32 cellular contexts compared by ENCODE assay signal in the genomic region with DNA sequence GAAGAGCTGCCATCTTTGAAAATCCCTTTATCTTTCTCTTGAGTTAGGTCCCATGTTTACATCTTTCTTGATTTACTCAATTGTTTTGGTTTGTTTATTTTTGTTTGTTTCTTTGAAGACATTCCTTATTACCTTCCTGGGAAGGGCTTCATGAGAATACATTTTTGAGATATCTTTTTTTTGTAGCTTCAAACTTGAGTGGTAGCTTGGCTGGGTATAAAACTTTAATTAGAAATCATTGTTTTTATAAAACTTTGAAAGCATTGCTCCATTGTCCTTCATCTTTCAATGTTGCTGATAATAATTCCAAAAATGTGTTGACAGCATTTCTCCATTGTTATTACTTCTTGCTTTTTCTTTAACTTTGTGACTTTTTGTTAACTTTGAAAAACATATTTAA.
"Had no signal": no experiment of that assay in that cellular context is flagged by ENCODE, and none has a peak within 500 bp of the region (broad histone marks: within the 10 kb centered on the region; RNA-seq: fewer than 3 reads in every experiment).

No MANE protein-coding gene starts in this region.

- ATAC-seq: activated CD8-positive, alpha-beta T cell treated with anti-CD3 and anti-CD28 coated beads for 36 hours; activated naive CD4-positive, alpha-beta T cell treated with anti-CD3 and anti-CD28 coated beads, Interleukin-2, amount 50 U/mL, for 72 hours; activated T-cell treated with anti-CD3 and anti-CD28 coated beads, Interleukin-2, amount 50 U/mL, for 4 hours; activated T-cell treated with anti-CD3 and anti-CD28 coated beads, Interleukin-2, amount 50 U/mL, for 72 hours; activated T-helper 17 cell treated with anti-CD3 and anti-CD28 coated beads, Interleukin-2, amount 50 U/mL, for 72 hours; body of pancreas had no signal

- H3K27me3 ChIP-seq: adrenal gland, body of pancreas, brain microvascular endothelial cell, breast epithelium had no signal

- H3K9me3 ChIP-seq: adrenal gland, body of pancreas had no signal

- H3K36me3 ChIP-seq: adrenal gland, brain microvascular endothelial cell, breast epithelium had no signal

- H3K27ac ChIP-seq: adrenal gland, body of pancreas, brain microvascular endothelial cell, breast epithelium, VCaP had no signal

- H3K4me3 ChIP-seq: adrenal gland, body of pancreas, breast epithelium had no signal

- FAIRE-seq: astrocyte had no signal

- DNase-seq: activated B cell treated with CpG ODN at 0.5 μM for 24 hours; activated CD4-positive, alpha-beta memory T cell treated with anti-CD3 and anti-CD28 coated beads for 36 hours; activated CD4-positive, alpha-beta T cell treated with anti-CD3 and anti-CD28 coated beads for 4 hours; activated CD4-positive, alpha-beta T cell treated with anti-CD3 and anti-CD28 coated beads, Interleukin-2, amount 50 U/mL, for 1 hour; activated CD4-positive, alpha-beta T cell treated with anti-CD3 and anti-CD28 coated beads, Interleukin-2, amount 50 U/mL, for 4 hours; activated CD4-positive, CD25-positive, alpha-beta regulatory T cell treated with anti-CD3 and anti-CD28 coated beads, Interleukin-2, amount 50 U/mL, for 72 hours; activated CD8-positive, alpha-beta memory T cell treated with anti-CD3 and anti-CD28 coated beads, Interleukin-2, amount 50 U/mL, for 4 hours; activated CD8-positive, alpha-beta T cell treated with anti-CD3 and anti-CD28 coated beads for 36 hours; activated effector memory CD4-positive, alpha-beta T cell treated with anti-CD3 and anti-CD28 coated beads, Interleukin-2, amount 50 U/mL, for 16 hours; activated gamma-delta T cell treated with Interleukin-2 at 50 U/mL for 16 hours; activated naive CD4-positive, alpha-beta T cell; activated naive CD4-positive, alpha-beta T cell treated with anti-CD3 and anti-CD28 coated beads for 36 hours; activated naive CD4-positive, alpha-beta T cell treated with anti-CD3 and anti-CD28 coated beads, Interleukin-2, amount 50 U/mL, for 16 hours; activated naive CD8-positive, alpha-beta T cell treated with anti-CD3 and anti-CD28 coated beads for 36 hours; activated T-cell treated with anti-CD3 and anti-CD28 coated beads for 4 hours; activated T-cell treated with anti-CD3 and anti-CD28 coated beads, Interleukin-2, amount 50 U/mL, for 1 hour; activated T-cell treated with anti-CD3 and anti-CD28 coated beads, Interleukin-2, amount 50 U/mL, for 4 hours; activated T-cell treated with anti-CD3 and anti-CD28 coated beads, Interleukin-2, amount 50 U/mL, for 72 hours; adrenal gland; amniotic stem cell; aorta; body of pancreas; brain microvascular endothelial cell; central memory CD4-positive, alpha-beta T cell; T-helper 1 cell; T-helper 2 cell; T-helper 9 cell had no signal

- H3K4me1 ChIP-seq: adrenal gland, body of pancreas, breast epithelium had no signal
